Comparison of ENCODE assay signal across 18 cellular contexts in the genomic region with DNA sequence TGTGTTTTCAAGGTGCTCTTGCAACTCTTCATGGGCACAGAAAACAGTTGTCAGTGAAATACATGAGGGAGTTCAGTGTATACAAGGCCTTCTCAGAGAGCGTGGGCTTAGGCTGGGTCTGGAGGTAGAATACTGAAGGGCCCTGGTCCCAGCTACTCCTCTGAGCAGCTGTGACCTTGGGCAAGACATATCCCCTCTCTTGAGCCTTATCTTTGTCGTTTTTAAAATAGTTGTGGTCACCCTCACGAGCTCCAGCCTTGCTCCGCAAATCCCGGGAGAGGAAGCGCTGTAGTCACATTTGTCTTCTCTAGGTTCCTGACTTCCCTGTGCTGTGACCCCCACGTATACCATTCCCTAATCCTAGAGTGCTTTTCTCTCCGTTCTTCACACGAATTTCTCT. TPM values are rescaled to one million over a fixed set of nuclear protein-coding genes. Genes with fewer than 3 reads are reported as not detected.
DNase-seq lines count a peak whose midpoint lies in the region; ATAC-seq and TF ChIP-seq lines count a peak whose summit lies in the region.
"Had no signal": no experiment of that assay in that cellular context is flagged by ENCODE, and none has a peak within 500 bp of the region (broad histone marks: within the 10 kb centered on the region; RNA-seq: fewer than 3 reads in every experiment).

No MANE protein-coding gene starts in this region.

- H3K27ac Mint-ChIP-seq in brain (peak overlapping the region in 2 of 5 experiments; percentile 31 to 35), neural crest cell (ENCODE audit: unreplicated experiment) (no peak overlapping the region)
- H3K27ac Mint-ChIP-seq: activated B cell treated with CpG ODN at 0.5 μM for 24 hours; activated CD8-positive, alpha-beta memory T cell treated with anti-CD3 and anti-CD28 coated beads, Interleukin-2, amount 10 ng/mL, durations not matched to agents 7 days and 5 days; activated naive CD4-positive, alpha-beta T cell treated with anti-CD3 and anti-CD28 coated beads, Interleukin-2, amount 10 ng/mL, durations not matched to agents 7 days and 5 days had no signal

- peak overlapping the region; percentile 99 for H3K9ac ChIP-seq in Loucy (ENCODE audit: low read depth, low read length, poor library complexity, severe bottlenecking)

- no peak overlapping the region for H2AFZ ChIP-seq in Loucy (ENCODE audit: low read length)

- TF ChIP-seq CTCF in Loucy (conservative IDR thresholded peaks at IDR 0.05; ENCODE audit: low read length) (no peak), brain (conservative IDR thresholded peaks at IDR 0.05) (no peak), neural crest cell (conservative IDR thresholded peaks at IDR 0.05) (no peak), upper lobe of right lung (IDR thresholded peaks at IDR 0.05) (no peak)

- no peak overlapping the region for H3K27ac ChIP-seq in upper lobe of right lung
- H3K27ac ChIP-seq: breast epithelium, left lung, SJSA1 had no signal

- peaks cover 10% of the 10 kb centered on the region for H3K27me3 Mint-ChIP-seq in brain
- H3K27me3 Mint-ChIP-seq in neural crest cell (ENCODE audit: low read depth): peaks cover 2% of the 10 kb centered on the region

- peak overlapping the region; percentile 100 for H3K4me3 ChIP-seq in Loucy (ENCODE audit: low read length, poor library complexity, severe bottlenecking)
- no peak overlapping the region for H3K4me3 ChIP-seq in upper lobe of right lung
- H3K4me3 ChIP-seq: SJSA1 had no signal

- peaks cover 51% of the 10 kb centered on the region for H3K4me1 ChIP-seq in Loucy (ENCODE audit: insufficient read depth, low read length, poor library complexity, severe bottlenecking)
- peaks cover 24% of the 10 kb centered on the region for H3K4me1 ChIP-seq in upper lobe of right lung

- DNase-seq in ELF-1 (ENCODE audit: low read depth, low spot score) (peak; percentile 15), neural crest cell (ENCODE audit: low read depth, low spot score) (no peak), medulla oblongata (ENCODE audit: extremely low spot score) (no peak), upper lobe of right lung (no peak)
- DNase-seq: activated B cell treated with CpG ODN at 0.5 μM for 24 hours; activated CD8-positive, alpha-beta memory T cell treated with anti-CD3 and anti-CD28 coated beads, Interleukin-2, amount 10 ng/mL, durations not matched to agents 7 days and 5 days; activated naive CD4-positive, alpha-beta T cell treated with anti-CD3 and anti-CD28 coated beads, Interleukin-2, amount 10 ng/mL, durations not matched to agents 7 days and 5 days; DMS53; effector CD8-positive, alpha-beta T cell; left lung; naive thymus-derived CD4-positive, alpha-beta T cell; NK-92 treated with Interleukin-12 subunit alpha and Interleukin-12 subunit beta, amount 100 ng/mL, for 24 hours; stimulated activated CD4-positive, alpha-beta T cell treated with anti-CD3 and anti-CD28 coated beads, Interleukin-2, amount 100 ng/mL, for 24 hours had no signal

- peak overlapping the region; percentile 86 for H3K4me2 ChIP-seq in Loucy (ENCODE audit: low read depth, low read length, poor library complexity, severe bottlenecking)

- H4K20me1 ChIP-seq in Loucy (ENCODE audit: insufficient read depth, low read length, poor library complexity, severe bottlenecking): peaks cover 81% of the 10 kb centered on the region

- H3K4me1 Mint-ChIP-seq in brain (peaks cover 57% of the 10 kb centered on the region), neural crest cell (peaks cover 34% of the 10 kb centered on the region)

- no peaks in the 10 kb centered on the region for H3K9me2 ChIP-seq in Loucy (replicated peaks; ENCODE audit: low read depth, low read length)

- H3K9me3 ChIP-seq in Loucy (ENCODE audit: insufficient read depth, low read depth, low read length): no peaks in the 10 kb centered on the region
- no peaks in the 10 kb centered on the region for H3K9me3 ChIP-seq in upper lobe of right lung
- H3K9me3 ChIP-seq: breast epithelium, left lung, SJSA1 had no signal

- H3F3A ChIP-seq in Loucy (ENCODE audit: low read depth): no peaks in the 10 kb centered on the region

- intact Hi-C loops in upper lobe of right lung (cut with DNase I): no loop called here

- H3K9me3 Mint-ChIP-seq in brain (peaks cover 0 to 2% (median 2%) of the 10 kb centered on the region in 5 experiments), neural crest cell (no peaks in the 10 kb centered on the region)
- H3K9me3 Mint-ChIP-seq: activated B cell treated with CpG ODN at 0.5 μM for 24 hours; activated naive CD4-positive, alpha-beta T cell treated with anti-CD3 and anti-CD28 coated beads, Interleukin-2, amount 10 ng/mL, durations not matched to agents 7 days and 5 days; naive thymus-derived CD4-positive, alpha-beta T cell had no signal

- H3K27me3 ChIP-seq in Loucy (ENCODE audit: insufficient read depth, low read length, poor library complexity, severe bottlenecking): peaks cover 23% of the 10 kb centered on the region
- no peaks in the 10 kb centered on the region for H3K27me3 ChIP-seq in upper lobe of right lung
- H3K27me3 ChIP-seq: breast epithelium, SJSA1 had no signal

- peaks cover 84% of the 10 kb centered on the region for H3K79me2 ChIP-seq in Loucy (ENCODE audit: insufficient read depth, low read length)

- no peak for ATAC-seq in upper lobe of right lung
- no peak for ATAC-seq in GM21423 (IDR thresholded peaks at IDR 0.05; ENCODE audit: unreplicated experiment)
- ATAC-seq: activated CD8-positive, alpha-beta memory T cell treated with anti-CD3 and anti-CD28 coated beads, Interleukin-2, amount 10 ng/mL, durations not matched to agents 7 days and 5 days; left lung; naive thymus-derived CD4-positive, alpha-beta T cell had no signal

- peaks cover 18% of the 10 kb centered on the region; the same call in 1 of the 2 replicates for H3K36me3 ChIP-seq in Loucy (ENCODE audit: insufficient read depth, low read length)
- no peaks in the 10 kb centered on the region for H3K36me3 ChIP-seq in upper lobe of right lung
- H3K36me3 ChIP-seq: breast epithelium, left lung had no signal

- H3K4me3 Mint-ChIP-seq in brain (peak overlapping the region; percentile 92 to 100 (median 98)), neural crest cell (peak overlapping the region; percentile 53)
- H3K4me3 Mint-ChIP-seq: activated B cell treated with CpG ODN at 0.5 μM for 24 hours; activated CD8-positive, alpha-beta memory T cell treated with anti-CD3 and anti-CD28 coated beads, Interleukin-2, amount 10 ng/mL, durations not matched to agents 7 days and 5 days; activated naive CD4-positive, alpha-beta T cell treated with anti-CD3 and anti-CD28 coated beads, Interleukin-2, amount 10 ng/mL, durations not matched to agents 7 days and 5 days had no signal

- H3K36me3 Mint-ChIP-seq in brain: peaks cover 41% of the 10 kb centered on the region
- peaks cover 2% of the 10 kb centered on the region for H3K36me3 Mint-ChIP-seq in neural crest cell (ENCODE audit: low read depth)

RNA-seq across cellular contexts. Expression of a gene that starts 3.6 kb away (rescaled TPM):
- 39.0 TPM for polyA plus RNA-seq in brain (ENCODE audit: insufficient read depth, low read depth, low replicate concordance)
- total RNA-seq in neural crest cell (48.4 and 54.8 TPM in 2 replicates), upper lobe of right lung (21.3 TPM)

RNA-seq across cellular contexts. Expression of a gene that starts 17.6 kb away (rescaled TPM):
- 24.9 TPM for polyA plus RNA-seq in brain (ENCODE audit: insufficient read depth, low read depth, low replicate concordance)
- 85.3 and 87.6 TPM in 2 replicates for total RNA-seq in neural crest cell
- 51.6 TPM for total RNA-seq in upper lobe of right lung
